Comparison of ENCODE assay signal across 1 cellular context in genomic region chr19:19324059-19324755, GRCh38.
TF ChIP-seq lines count a peak whose summit lies in the region.

No MANE protein-coding gene starts in this region.

TF ChIP-seq in K562, 482 proteins besides CTCF, POLR2A, EP300 and RAD21:
- TF ChIP-seq, protein P1, sequence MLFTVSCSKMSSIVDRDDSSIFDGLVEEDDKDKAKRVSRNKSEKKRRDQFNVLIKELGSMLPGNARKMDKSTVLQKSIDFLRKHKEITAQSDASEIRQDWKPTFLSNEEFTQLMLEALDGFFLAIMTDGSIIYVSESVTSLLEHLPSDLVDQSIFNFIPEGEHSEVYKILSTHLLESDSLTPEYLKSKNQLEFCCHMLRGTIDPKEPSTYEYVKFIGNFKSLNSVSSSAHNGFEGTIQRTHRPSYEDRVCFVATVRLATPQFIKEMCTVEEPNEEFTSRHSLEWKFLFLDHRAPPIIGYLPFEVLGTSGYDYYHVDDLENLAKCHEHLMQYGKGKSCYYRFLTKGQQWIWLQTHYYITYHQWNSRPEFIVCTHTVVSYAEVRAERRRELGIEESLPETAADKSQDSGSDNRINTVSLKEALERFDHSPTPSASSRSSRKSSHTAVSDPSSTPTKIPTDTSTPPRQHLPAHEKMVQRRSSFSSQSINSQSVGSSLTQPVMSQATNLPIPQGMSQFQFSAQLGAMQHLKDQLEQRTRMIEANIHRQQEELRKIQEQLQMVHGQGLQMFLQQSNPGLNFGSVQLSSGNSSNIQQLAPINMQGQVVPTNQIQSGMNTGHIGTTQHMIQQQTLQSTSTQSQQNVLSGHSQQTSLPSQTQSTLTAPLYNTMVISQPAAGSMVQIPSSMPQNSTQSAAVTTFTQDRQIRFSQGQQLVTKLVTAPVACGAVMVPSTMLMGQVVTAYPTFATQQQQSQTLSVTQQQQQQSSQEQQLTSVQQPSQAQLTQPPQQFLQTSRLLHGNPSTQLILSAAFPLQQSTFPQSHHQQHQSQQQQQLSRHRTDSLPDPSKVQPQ (CRISPR knock-in tag; IDR thresholded peaks at IDR 0.05; ENCODE audit: borderline replicate concordance) = no peak
- TF ChIP-seq POLR2AphosphoS5 (IDR thresholded peaks at IDR 0.05; ENCODE audit: control insufficient read depth, insufficient read depth, low read depth, low read length) = peak; percentile 35; the same call in 1 of the 2 replicates
